Comparison of ENCODE assay signal across 7 cellular contexts in the genomic region with DNA sequence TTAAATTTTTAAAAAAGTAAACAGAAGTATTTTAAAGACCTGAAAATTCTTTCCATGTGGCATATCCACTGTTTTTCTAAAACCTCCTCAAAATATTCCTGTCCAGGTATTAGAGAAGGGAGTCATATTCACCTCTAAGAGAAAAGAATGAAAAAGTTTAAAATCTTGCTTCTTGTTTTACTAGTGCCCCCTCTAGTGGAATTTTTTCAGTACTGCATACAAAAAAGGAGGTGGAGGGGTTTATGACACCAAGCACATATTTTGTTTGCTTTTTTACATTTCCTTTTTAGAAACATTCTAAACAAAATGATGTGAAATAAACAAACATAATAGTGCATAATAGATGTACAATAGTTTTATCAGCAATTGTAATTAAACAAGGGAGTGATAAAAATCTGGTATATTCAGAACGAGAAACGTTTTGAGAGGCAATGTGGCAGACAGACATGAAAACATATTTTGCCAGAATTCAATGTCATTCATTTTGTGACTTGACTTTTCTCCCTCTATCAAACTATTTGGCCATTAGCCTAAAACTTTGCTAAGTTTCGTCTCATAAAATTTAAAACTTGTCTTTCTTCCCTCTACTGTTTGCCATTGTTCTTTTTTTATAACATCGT.
DNase-seq lines count a peak whose midpoint lies in the region; ATAC-seq and TF ChIP-seq lines count a peak whose summit lies in the region.

No MANE protein-coding gene starts in this region.

- H3K36me3 ChIP-seq in gastroesophageal sphincter (no peaks in the 10 kb centered on the region), tibial artery (no peaks in the 10 kb centered on the region)

- WGBS in gastroesophageal sphincter (ENCODE audit: low coverage in 1 of 2), 2 donors, result 55 to 70% methylated on average over 3 to 4 of the region's 4 CpGs

- no peak for TF ChIP-seq POLR2A in gastroesophageal sphincter (IDR thresholded peaks at IDR 0.05)

- in situ Hi-C loops in G401 (cut with HindIII; ENCODE audit: low sequenced_read_pairs), result no loop called here

- H3K4me1 ChIP-seq in gastroesophageal sphincter (no peaks in the 10 kb centered on the region), tibial artery (no peaks in the 10 kb centered on the region)

- ATAC-seq in gastroesophageal sphincter (no peak), HG03469 (IDR thresholded peaks at IDR 0.05; ENCODE audit: unreplicated experiment) (no peak)

- DNase-seq in G401 (ENCODE audit: low spot score) (peak; percentile 42), HT1080 (ENCODE audit: low read depth) (peak; percentile 17), SKM-1 (lab: John Stamatoyannopoulos, UW; ENCODE audit: unreplicated experiment) (peak; percentile 51), tibial artery (no peak), HCEC 1CT (no peak)

- intact Hi-C loops in tibial artery (cut with DNase I; ENCODE audit: low total_unique reads), result no loop called here

- H3K9me3 ChIP-seq in gastroesophageal sphincter (no peaks in the 10 kb centered on the region), tibial artery (no peaks in the 10 kb centered on the region)

- H3K27me3 ChIP-seq in gastroesophageal sphincter (no peaks in the 10 kb centered on the region), tibial artery (no peaks in the 10 kb centered on the region)

- H3K27ac ChIP-seq in gastroesophageal sphincter (no peak overlapping the region), tibial artery (no peak overlapping the region)

- no peak for TF ChIP-seq EP300 in gastroesophageal sphincter (IDR thresholded peaks at IDR 0.05)

- H3K4me3 ChIP-seq in gastroesophageal sphincter (no peak overlapping the region), tibial artery (no peak overlapping the region)

- TF ChIP-seq CTCF in gastroesophageal sphincter (IDR thresholded peaks at IDR 0.05) (peak; percentile 51 to 76 (median 63)), tibial artery (IDR thresholded peaks at IDR 0.05) (peak; percentile 36 to 62)

Comparison
In these comparisons a context has a peak if more than half of its experiments do, and no peak if none do; other contexts are left out.
1. DNase-seq: peak in G401 (single experiment), HT1080 (single experiment) and SKM-1 (single experiment); none in tibial artery (0 of 2) and HCEC 1CT (single experiment).